ENCODE assay signal across 1 cellular context in genomic region chr6:157143171-157143884, GRCh38.
A peak's percentile ranks its signal among the peaks of the same experiment; 100 is the strongest.
TF ChIP-seq lines count a peak whose summit lies in the region.

No MANE protein-coding gene starts in this region.

TF ChIP-seq in GM12878, 131 proteins besides CTCF, POLR2A, EP300 and RAD21 (continued from another document):
- TF ChIP-seq PRDM15 (CRISPR knock-in tag; IDR thresholded peaks at IDR 0.05), result no peak
- TF ChIP-seq NRF1 (conservative IDR thresholded peaks at IDR 0.05; ENCODE audit: low read depth, low read length), result no peak
- TF ChIP-seq ATF2 (IDR thresholded peaks at IDR 0.05; ENCODE audit: low read length), result no peak
- TF ChIP-seq IRF5 (IDR thresholded peaks at IDR 0.05; ENCODE audit: borderline replicate concordance), result no peak
- TF ChIP-seq BCLAF1 (IDR thresholded peaks at IDR 0.05), result no peak
- TF ChIP-seq CREB1 (IDR thresholded peaks at IDR 0.05; ENCODE audit: low read depth), result peak; percentile 79
- TF ChIP-seq CHD1 (IDR thresholded peaks at IDR 0.05; ENCODE audit: low read depth, low read length), result no peak
- TF ChIP-seq YBX1 (IDR thresholded peaks at IDR 0.05), result no peak
- no peak for TF ChIP-seq MEF2A (IDR thresholded peaks at IDR 0.05; ENCODE audit: insufficient read depth, low read depth, low read length)
- no peak for TF ChIP-seq SREBF2 (IDR thresholded peaks at IDR 0.05; ENCODE audit: low read length)
- TF ChIP-seq CBX3 (IDR thresholded peaks at IDR 0.05; ENCODE audit: borderline replicate concordance, low read depth), result no peak
- TF ChIP-seq WRNIP1 (IDR thresholded peaks at IDR 0.05; ENCODE audit: borderline replicate concordance, low read depth, low read length), result no peak
- no peak for TF ChIP-seq EZH2 (IDR thresholded peaks at IDR 0.05; ENCODE audit: borderline replicate concordance, control insufficient read depth, low read depth, low read length)
- no peak for TF ChIP-seq ZNF274 (IDR thresholded peaks at IDR 0.05; ENCODE audit: insufficient read depth, insufficient read length)
- no peak for TF ChIP-seq NFXL1 (IDR thresholded peaks at IDR 0.05; ENCODE audit: borderline replicate concordance)
- TF ChIP-seq CREM (IDR thresholded peaks at IDR 0.05; ENCODE audit: low read depth), result peak; percentile 51; the same call in 1 of the 2 replicates
- no peak for TF ChIP-seq GATAD2B (conservative IDR thresholded peaks at IDR 0.05; ENCODE audit: low read depth)
- TF ChIP-seq NR2F1 (conservative IDR thresholded peaks at IDR 0.05), result peak; percentile 56; the same call in 1 of the 2 replicates
- TF ChIP-seq IKZF2 (IDR thresholded peaks at IDR 0.05), result no peak
- no peak for TF ChIP-seq NBN (IDR thresholded peaks at IDR 0.05)
- no peak for TF ChIP-seq REST (IDR thresholded peaks at IDR 0.05; ENCODE audit: low read depth, low read length)
- TF ChIP-seq MAX (IDR thresholded peaks at IDR 0.05; ENCODE audit: low read depth, low read length), result no peak
- peak; percentile 24; the same call in 1 of the 2 replicates for TF ChIP-seq JUNB (IDR thresholded peaks at IDR 0.05)
TF ChIP-seq in GM12878: peak in this region for 6.
